ENCODE assay signal across 1 cellular context in genomic region chr3:42902257-42902656, GRCh38.
TF ChIP-seq lines count a peak whose summit lies in the region.

No MANE protein-coding gene starts in this region.

TF ChIP-seq in K562, 482 proteins besides CTCF, POLR2A, EP300 and RAD21 (continued from another document and continues in another):
- TF ChIP-seq, protein P1, sequence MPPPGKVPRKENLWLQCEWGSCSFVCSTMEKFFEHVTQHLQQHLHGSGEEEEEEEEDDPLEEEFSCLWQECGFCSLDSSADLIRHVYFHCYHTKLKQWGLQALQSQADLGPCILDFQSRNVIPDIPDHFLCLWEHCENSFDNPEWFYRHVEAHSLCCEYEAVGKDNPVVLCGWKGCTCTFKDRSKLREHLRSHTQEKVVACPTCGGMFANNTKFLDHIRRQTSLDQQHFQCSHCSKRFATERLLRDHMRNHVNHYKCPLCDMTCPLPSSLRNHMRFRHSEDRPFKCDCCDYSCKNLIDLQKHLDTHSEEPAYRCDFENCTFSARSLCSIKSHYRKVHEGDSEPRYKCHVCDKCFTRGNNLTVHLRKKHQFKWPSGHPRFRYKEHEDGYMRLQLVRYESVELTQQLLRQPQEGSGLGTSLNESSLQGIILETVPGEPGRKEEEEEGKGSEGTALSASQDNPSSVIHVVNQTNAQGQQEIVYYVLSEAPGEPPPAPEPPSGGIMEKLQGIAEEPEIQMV (tag; conservative IDR thresholded peaks at IDR 0.05; ENCODE audit: low read depth): no peak
- TF ChIP-seq, protein P2, sequence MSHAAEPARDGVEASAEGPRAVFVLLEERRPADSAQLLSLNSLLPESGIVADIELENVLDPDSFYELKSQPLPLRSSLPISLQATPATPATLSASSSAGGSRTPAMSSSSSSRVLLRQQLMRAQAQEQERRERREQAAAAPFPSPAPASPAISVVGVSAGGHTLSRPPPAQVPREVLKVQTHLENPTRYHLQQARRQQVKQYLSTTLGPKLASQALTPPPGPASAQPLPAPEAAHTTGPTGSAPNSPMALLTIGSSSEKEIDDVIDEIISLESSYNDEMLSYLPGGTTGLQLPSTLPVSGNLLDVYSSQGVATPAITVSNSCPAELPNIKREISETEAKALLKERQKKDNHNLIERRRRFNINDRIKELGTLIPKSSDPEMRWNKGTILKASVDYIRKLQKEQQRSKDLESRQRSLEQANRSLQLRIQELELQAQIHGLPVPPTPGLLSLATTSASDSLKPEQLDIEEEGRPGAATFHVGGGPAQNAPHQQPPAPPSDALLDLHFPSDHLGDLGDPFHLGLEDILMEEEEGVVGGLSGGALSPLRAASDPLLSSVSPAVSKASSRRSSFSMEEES (CRISPR knock-in tag; IDR thresholded peaks at IDR 0.05): peak; percentile 50
- no peak for TF ChIP-seq CBX1 (IDR thresholded peaks at IDR 0.05; ENCODE audit: low read depth)
- TF ChIP-seq, protein P3, sequence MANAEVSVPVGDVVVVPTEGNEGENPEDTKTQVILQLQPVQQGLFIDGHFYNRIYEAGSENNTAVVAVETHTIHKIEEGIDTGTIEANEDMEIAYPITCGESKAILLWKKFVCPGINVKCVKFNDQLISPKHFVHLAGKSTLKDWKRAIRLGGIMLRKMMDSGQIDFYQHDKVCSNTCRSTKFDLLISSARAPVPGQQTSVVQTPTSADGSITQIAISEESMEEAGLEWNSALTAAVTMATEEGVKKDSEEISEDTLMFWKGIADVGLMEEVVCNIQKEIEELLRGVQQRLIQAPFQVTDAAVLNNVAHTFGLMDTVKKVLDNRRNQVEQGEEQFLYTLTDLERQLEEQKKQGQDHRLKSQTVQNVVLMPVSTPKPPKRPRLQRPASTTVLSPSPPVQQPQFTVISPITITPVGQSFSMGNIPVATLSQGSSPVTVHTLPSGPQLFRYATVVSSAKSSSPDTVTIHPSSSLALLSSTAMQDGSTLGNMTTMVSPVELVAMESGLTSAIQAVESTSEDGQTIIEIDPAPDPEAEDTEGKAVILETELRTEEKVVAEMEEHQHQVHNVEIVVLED (CRISPR knock-in tag; IDR thresholded peaks at IDR 0.05): no peak
- no peak for TF ChIP-seq ETS2 (tag; IDR thresholded peaks at IDR 0.05; ENCODE audit: borderline replicate concordance, poor library complexity, severe bottlenecking)
- no peak for TF ChIP-seq MAX (CRISPR knock-in tag; IDR thresholded peaks at IDR 0.05)
- TF ChIP-seq HDAC3 (IDR thresholded peaks at IDR 0.05; ENCODE audit: borderline replicate concordance, partially characterized antibody): no peak
- TF ChIP-seq PCBP1 (IDR thresholded peaks at IDR 0.05; ENCODE audit: low read depth, low read length, poor library complexity, severe bottlenecking): no peak
- TF ChIP-seq ZMIZ1 (IDR thresholded peaks at IDR 0.05; ENCODE audit: low read depth in 2 of 2, low read length in 2 of 2): 0 out of 4 replicates have a peak, but pooled peaks of 1 of the 2 experiments have one; percentile 15
- TF ChIP-seq BMI1 (IDR thresholded peaks at IDR 0.05; ENCODE audit: low read length): no peak
- no peak for TF ChIP-seq TCFL5 (CRISPR knock-in tag; conservative IDR thresholded peaks at IDR 0.05)
- TF ChIP-seq TCF7L2 (IDR thresholded peaks at IDR 0.05; ENCODE audit: low read depth, low read length): no peak
- TF ChIP-seq, protein P4, sequence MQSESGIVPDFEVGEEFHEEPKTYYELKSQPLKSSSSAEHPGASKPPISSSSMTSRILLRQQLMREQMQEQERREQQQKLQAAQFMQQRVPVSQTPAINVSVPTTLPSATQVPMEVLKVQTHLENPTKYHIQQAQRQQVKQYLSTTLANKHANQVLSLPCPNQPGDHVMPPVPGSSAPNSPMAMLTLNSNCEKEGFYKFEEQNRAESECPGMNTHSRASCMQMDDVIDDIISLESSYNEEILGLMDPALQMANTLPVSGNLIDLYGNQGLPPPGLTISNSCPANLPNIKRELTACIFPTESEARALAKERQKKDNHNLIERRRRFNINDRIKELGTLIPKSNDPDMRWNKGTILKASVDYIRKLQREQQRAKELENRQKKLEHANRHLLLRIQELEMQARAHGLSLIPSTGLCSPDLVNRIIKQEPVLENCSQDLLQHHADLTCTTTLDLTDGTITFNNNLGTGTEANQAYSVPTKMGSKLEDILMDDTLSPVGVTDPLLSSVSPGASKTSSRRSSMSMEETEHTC (IDR thresholded peaks at IDR 0.05): peak; percentile 53; the same call in 1 of the 2 replicates
- TF ChIP-seq, protein P5, sequence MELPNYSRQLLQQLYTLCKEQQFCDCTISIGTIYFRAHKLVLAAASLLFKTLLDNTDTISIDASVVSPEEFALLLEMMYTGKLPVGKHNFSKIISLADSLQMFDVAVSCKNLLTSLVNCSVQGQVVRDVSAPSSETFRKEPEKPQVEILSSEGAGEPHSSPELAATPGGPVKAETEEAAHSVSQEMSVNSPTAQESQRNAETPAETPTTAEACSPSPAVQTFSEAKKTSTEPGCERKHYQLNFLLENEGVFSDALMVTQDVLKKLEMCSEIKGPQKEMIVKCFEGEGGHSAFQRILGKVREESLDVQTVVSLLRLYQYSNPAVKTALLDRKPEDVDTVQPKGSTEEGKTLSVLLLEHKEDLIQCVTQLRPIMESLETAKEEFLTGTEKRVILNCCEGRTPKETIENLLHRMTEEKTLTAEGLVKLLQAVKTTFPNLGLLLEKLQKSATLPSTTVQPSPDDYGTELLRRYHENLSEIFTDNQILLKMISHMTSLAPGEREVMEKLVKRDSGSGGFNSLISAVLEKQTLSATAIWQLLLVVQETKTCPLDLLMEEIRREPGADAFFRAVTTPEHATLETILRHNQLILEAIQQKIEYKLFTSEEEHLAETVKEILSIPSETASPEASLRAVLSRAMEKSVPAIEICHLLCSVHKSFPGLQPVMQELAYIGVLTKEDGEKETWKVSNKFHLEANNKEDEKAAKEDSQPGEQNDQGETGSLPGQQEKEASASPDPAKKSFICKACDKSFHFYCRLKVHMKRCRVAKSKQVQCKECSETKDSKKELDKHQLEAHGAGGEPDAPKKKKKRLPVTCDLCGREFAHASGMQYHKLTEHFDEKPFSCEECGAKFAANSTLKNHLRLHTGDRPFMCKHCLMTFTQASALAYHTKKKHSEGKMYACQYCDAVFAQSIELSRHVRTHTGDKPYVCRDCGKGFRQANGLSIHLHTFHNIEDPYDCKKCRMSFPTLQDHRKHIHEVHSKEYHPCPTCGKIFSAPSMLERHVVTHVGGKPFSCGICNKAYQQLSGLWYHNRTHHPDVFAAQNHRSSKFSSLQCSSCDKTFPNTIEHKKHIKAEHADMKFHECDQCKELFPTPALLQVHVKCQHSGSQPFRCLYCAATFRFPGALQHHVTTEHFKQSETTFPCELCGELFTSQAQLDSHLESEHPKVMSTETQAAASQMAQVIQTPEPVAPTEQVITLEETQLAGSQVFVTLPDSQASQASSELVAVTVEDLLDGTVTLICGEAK (IDR thresholded peaks at IDR 0.05): no peak
- TF ChIP-seq, protein P5 (CRISPR knock-in tag; IDR thresholded peaks at IDR 0.05): no peak
- peak in 1 of 2 experiments; percentile 17; a peak in 1 of 4 replicates for TF ChIP-seq KDM1A (IDR thresholded peaks at IDR 0.05)
- no peak for TF ChIP-seq TRIM28 (IDR thresholded peaks at IDR 0.05)
- no peak for TF ChIP-seq ZNF197 (CRISPR knock-in tag; IDR thresholded peaks at IDR 0.05; ENCODE audit: low read depth)
- no peak for TF ChIP-seq STAG1 (CRISPR knock-in tag; IDR thresholded peaks at IDR 0.05; ENCODE audit: borderline replicate concordance)
- TF ChIP-seq, protein P6, sequence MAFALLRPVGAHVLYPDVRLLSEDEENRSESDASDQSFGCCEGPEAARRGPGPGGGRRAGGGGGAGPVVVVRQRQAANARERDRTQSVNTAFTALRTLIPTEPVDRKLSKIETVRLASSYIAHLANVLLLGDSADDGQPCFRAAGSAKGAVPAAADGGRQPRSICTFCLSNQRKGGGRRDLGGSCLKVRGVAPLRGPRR (CRISPR knock-in tag; IDR thresholded peaks at IDR 0.05): no peak
- TF ChIP-seq PKNOX1 (IDR thresholded peaks at IDR 0.05): no peak
- TF ChIP-seq, protein P7, sequence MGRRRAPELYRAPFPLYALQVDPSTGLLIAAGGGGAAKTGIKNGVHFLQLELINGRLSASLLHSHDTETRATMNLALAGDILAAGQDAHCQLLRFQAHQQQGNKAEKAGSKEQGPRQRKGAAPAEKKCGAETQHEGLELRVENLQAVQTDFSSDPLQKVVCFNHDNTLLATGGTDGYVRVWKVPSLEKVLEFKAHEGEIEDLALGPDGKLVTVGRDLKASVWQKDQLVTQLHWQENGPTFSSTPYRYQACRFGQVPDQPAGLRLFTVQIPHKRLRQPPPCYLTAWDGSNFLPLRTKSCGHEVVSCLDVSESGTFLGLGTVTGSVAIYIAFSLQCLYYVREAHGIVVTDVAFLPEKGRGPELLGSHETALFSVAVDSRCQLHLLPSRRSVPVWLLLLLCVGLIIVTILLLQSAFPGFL (CRISPR knock-in tag; IDR thresholded peaks at IDR 0.05): no peak
- no peak for TF ChIP-seq NCOA6 (IDR thresholded peaks at IDR 0.05)
- TF ChIP-seq ZNF436 (CRISPR knock-in tag; IDR thresholded peaks at IDR 0.05): no peak
- no peak for TF ChIP-seq MLLT1 (IDR thresholded peaks at IDR 0.05)
